ENCODE assay signal across 1 cellular context in the genomic region with DNA sequence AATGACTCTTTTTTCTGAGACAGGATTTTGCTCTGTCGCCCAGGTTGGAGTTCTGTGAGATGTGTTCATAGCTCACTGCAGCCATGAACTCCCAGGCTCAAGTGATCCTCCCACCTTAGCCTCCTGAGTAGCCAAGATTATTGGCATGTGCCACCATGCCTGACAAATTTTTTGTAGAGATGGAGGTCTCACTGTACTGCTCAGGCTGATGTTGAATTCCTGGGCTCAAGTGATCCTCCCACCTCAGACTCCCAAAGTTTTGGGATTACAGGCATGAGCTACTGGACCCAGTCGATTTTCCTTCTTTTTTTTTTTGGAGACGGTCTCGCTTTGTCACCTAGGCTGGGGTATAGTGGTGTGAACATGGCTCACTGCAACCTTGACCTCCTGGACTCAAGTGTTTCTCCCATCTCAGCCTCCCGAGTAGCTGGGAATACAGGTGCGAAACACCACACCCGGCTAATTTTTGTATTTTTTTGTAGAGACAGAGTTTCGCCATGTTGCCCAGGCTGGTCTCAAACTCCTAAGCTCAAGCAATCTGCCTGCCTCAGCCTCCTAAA.
TF ChIP-seq lines count a peak whose summit lies in the region.

No MANE protein-coding gene starts in this region.

TF ChIP-seq in HCT116, 20 proteins besides CTCF, POLR2A, EP300 and RAD21:
- TF ChIP-seq, protein P1, sequence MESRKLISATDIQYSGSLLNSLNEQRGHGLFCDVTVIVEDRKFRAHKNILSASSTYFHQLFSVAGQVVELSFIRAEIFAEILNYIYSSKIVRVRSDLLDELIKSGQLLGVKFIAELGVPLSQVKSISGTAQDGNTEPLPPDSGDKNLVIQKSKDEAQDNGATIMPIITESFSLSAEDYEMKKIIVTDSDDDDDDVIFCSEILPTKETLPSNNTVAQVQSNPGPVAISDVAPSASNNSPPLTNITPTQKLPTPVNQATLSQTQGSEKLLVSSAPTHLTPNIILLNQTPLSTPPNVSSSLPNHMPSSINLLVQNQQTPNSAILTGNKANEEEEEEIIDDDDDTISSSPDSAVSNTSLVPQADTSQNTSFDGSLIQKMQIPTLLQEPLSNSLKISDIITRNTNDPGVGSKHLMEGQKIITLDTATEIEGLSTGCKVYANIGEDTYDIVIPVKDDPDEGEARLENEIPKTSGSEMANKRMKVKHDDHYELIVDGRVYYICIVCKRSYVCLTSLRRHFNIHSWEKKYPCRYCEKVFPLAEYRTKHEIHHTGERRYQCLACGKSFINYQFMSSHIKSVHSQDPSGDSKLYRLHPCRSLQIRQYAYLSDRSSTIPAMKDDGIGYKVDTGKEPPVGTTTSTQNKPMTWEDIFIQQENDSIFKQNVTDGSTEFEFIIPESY (IDR thresholded peaks at IDR 0.05; ENCODE audit: extremely low read depth, insufficient replicate concordance, low read length) = no peak
- TF ChIP-seq YY1 (IDR thresholded peaks at IDR 0.05; ENCODE audit: extremely low read depth, insufficient replicate concordance, low read depth, low read length) = no peak
- no peak for TF ChIP-seq CEBPB (IDR thresholded peaks at IDR 0.05; ENCODE audit: low read depth)
- TF ChIP-seq TCF7L2 (IDR thresholded peaks at IDR 0.05; ENCODE audit: borderline replicate concordance, extremely low read depth, insufficient read depth, insufficient read length) = no peak
- TF ChIP-seq, protein P2, sequence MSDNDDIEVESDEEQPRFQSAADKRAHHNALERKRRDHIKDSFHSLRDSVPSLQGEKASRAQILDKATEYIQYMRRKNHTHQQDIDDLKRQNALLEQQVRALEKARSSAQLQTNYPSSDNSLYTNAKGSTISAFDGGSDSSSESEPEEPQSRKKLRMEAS (IDR thresholded peaks at IDR 0.05) = no peak
- no peak for TF ChIP-seq EZH2 (IDR thresholded peaks at IDR 0.05)
- no peak for TF ChIP-seq SP1 (IDR thresholded peaks at IDR 0.05; ENCODE audit: low read depth)
- TF ChIP-seq, protein P3, sequence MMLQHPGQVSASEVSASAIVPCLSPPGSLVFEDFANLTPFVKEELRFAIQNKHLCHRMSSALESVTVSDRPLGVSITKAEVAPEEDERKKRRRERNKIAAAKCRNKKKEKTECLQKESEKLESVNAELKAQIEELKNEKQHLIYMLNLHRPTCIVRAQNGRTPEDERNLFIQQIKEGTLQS (IDR thresholded peaks at IDR 0.05) = no peak
